ENCODE assay signal across 1 cellular context in the genomic region with DNA sequence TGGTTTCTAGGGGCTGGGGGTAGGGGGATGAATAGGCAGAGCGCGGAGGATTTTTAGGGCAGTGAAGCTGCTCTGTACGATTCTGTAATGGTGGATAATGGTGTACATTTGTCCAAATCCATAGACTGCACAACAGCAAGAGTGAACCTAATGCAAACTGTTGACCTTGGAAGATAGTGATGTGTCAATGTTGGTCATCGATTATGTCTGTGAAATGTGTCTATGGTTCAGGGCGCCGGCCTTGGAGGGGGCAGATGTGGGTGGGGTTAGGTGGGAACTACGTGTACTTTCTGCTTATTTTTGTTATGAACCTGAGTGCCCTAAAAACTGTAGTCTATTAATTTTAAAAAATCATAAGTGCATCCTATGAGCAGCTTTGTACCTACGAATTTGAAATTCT.
TF ChIP-seq lines count a peak whose summit lies in the region.

No MANE protein-coding gene starts in this region.

TF ChIP-seq in HepG2, 621 proteins besides CTCF, POLR2A, EP300 and RAD21 (continued from another document and continues in another):
- no peak for TF ChIP-seq CBX1 (IDR thresholded peaks at IDR 0.05; ENCODE audit: low read depth)
- TF ChIP-seq EHMT2 (IDR thresholded peaks at IDR 0.05; ENCODE audit: borderline replicate concordance, low read depth, low read length) = no peak
- TF ChIP-seq ZNF557 (CRISPR knock-in tag; IDR thresholded peaks at IDR 0.05) = no peak
- no peak for TF ChIP-seq ZNF577 (CRISPR knock-in tag; IDR thresholded peaks at IDR 0.05; ENCODE audit: borderline replicate concordance, low read depth)
- no peak for TF ChIP-seq ZNF251 (CRISPR knock-in tag; IDR thresholded peaks at IDR 0.05)
- TF ChIP-seq, protein P1, sequence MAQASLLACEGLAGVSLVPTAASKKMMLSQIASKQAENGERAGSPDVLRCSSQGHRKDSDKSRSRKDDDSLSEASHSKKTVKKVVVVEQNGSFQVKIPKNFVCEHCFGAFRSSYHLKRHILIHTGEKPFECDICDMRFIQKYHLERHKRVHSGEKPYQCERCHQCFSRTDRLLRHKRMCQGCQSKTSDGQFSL (CRISPR knock-in tag; IDR thresholded peaks at IDR 0.05) = no peak
- TF ChIP-seq, protein P2, sequence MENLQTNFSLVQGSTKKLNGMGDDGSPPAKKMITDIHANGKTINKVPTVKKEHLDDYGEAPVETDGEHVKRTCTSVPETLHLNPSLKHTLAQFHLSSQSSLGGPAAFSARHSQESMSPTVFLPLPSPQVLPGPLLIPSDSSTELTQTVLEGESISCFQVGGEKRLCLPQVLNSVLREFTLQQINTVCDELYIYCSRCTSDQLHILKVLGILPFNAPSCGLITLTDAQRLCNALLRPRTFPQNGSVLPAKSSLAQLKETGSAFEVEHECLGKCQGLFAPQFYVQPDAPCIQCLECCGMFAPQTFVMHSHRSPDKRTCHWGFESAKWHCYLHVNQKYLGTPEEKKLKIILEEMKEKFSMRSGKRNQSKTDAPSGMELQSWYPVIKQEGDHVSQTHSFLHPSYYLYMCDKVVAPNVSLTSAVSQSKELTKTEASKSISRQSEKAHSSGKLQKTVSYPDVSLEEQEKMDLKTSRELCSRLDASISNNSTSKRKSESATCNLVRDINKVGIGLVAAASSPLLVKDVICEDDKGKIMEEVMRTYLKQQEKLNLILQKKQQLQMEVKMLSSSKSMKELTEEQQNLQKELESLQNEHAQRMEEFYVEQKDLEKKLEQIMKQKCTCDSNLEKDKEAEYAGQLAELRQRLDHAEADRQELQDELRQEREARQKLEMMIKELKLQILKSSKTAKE (CRISPR knock-in tag; IDR thresholded peaks at IDR 0.05; ENCODE audit: borderline replicate concordance) = peak; percentile 23; the same call in 1 of the 2 replicates
- peak; percentile 59 for TF ChIP-seq PAXIP1 (CRISPR knock-in tag; conservative IDR thresholded peaks at IDR 0.05)
- TF ChIP-seq SALL1 (CRISPR knock-in tag; IDR thresholded peaks at IDR 0.05) = peak; percentile 74
- TF ChIP-seq ZNF580 (CRISPR knock-in tag; IDR thresholded peaks at IDR 0.05; ENCODE audit: borderline replicate concordance, low read depth) = no peak
- TF ChIP-seq ZNF775 (CRISPR knock-in tag; IDR thresholded peaks at IDR 0.05; ENCODE audit: borderline replicate concordance) = no peak
- no peak for TF ChIP-seq ZBTB42 (CRISPR knock-in tag; IDR thresholded peaks at IDR 0.05)
- no peak for TF ChIP-seq ZNF510 (CRISPR knock-in tag; IDR thresholded peaks at IDR 0.05; ENCODE audit: low read depth)
- TF ChIP-seq, protein P3, sequence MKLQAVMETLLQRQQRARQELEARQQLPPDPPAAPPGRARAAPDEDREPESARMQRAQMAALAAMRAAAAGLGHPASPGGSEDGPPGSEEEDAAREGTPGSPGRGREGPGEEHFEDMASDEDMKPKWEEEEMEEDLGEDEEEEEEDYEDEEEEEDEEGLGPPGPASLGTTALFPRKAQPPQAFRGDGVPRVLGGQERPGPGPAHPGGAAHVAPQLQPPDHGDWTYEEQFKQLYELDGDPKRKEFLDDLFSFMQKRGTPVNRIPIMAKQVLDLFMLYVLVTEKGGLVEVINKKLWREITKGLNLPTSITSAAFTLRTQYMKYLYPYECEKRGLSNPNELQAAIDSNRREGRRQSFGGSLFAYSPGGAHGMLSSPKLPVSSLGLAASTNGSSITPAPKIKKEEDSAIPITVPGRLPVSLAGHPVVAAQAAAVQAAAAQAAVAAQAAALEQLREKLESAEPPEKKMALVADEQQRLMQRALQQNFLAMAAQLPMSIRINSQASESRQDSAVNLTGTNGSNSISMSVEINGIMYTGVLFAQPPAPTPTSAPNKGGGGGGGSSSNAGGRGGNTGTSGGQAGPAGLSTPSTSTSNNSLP (IDR thresholded peaks at IDR 0.05; ENCODE audit: low read depth, low read length) = no peak
- TF ChIP-seq, protein P4, sequence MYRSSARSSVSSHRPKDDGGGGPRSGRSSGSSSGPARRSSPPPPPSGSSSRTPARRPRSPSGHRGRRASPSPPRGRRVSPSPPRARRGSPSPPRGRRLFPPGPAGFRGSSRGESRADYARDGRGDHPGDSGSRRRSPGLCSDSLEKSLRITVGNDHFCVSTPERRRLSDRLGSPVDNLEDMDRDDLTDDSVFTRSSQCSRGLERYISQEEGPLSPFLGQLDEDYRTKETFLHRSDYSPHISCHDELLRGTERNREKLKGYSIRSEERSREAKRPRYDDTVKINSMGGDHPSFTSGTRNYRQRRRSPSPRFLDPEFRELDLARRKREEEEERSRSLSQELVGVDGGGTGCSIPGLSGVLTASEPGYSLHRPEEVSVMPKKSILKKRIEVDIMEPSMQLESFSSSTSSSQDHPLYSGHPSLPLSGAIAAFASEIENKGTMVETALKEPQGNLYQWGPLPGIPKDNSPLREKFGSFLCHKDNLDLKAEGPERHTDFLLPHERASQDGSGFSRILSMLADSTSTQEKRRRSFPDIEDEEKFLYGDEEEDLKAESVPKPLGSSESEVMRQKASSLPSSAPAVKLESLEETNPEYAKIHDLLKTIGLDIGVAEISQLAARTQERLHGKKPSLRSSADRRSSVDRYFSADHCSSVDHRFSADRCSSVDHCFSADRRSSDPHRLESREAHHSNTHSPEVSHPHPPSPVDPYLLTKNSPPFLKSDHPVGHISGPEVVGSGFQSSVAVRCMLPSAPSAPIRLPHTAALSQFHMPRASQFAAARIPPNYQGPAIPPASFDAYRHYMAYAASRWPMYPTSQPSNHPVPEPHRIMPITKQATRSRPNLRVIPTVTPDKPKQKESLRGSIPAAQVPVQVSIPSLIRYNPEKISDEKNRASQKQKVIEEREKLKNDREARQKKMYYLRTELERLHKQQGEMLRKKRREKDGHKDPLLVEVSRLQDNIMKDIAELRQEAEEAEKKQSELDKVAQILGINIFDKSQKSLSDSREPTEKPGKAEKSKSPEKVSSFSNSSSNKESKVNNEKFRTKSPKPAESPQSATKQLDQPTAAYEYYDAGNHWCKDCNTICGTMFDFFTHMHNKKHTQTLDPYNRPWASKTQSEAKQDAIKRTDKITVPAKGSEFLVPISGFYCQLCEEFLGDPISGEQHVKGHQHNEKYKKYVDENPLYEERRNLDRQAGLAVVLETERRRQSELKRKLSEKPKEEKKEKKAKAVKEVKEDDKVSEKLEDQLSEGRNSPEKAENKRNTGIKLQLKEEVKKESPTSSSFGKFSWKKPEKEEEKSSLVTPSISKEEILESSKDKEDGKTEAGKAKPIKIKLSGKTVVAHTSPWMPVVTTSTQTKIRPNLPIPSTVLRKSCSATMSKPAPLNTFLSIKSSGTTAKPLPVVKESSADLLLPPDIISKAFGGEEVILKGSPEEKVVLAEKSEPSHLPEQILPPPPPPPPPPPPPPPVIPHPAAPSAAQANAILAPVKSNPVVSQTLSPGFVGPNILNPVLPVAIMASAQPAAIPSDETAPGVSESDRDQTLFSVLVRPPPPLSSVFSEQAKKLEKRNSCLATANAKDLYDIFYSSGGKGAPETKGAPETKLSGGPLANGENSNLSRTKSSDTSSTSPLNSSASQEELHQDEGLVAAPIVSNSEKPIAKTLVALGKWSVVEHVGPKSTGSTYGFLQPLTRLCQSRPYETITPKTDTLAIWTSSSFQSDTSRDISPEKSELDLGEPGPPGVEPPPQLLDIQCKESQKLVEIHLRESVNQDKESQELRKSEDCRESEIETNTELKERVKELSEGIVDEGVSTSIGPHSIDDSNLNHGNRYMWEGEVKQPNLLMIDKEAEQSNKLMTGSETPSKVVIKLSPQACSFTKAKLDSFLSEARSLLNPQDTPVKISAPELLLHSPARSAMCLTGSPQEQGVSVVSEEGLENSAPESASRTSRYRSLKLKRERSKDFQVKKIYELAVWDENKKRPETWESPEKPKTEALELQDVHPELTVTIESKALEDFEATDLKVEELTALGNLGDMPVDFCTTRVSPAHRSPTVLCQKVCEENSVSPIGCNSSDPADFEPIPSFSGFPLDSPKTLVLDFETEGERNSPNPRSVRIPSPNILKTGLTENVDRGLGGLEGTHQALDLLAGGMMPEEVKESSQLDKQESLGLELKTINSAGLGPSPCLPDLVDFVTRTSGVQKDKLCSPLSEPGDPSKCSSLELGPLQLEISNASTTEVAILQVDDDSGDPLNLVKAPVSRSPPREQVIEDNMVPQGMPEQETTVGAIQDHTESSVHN (CRISPR knock-in tag; IDR thresholded peaks at IDR 0.05) = no peak
- TF ChIP-seq ZNF12 (CRISPR knock-in tag; IDR thresholded peaks at IDR 0.05) = peak; percentile 92
- TF ChIP-seq XBP1 (CRISPR knock-in tag; IDR thresholded peaks at IDR 0.05) = no peak
- no peak for TF ChIP-seq DPF2 (CRISPR knock-in tag; IDR thresholded peaks at IDR 0.05; ENCODE audit: borderline replicate concordance, low read depth)
- no peak for TF ChIP-seq MEIS1 (CRISPR knock-in tag; IDR thresholded peaks at IDR 0.05; ENCODE audit: borderline replicate concordance)
- TF ChIP-seq GATAD2A (CRISPR knock-in tag; IDR thresholded peaks at IDR 0.05) = peak; percentile 57
- no peak for TF ChIP-seq PHF20 (CRISPR knock-in tag; IDR thresholded peaks at IDR 0.05)
- no peak for TF ChIP-seq FOXC1 (CRISPR knock-in tag; IDR thresholded peaks at IDR 0.05; ENCODE audit: borderline replicate concordance)
- peak; percentile 74 for TF ChIP-seq RARA (CRISPR knock-in tag; IDR thresholded peaks at IDR 0.05)
- no peak for TF ChIP-seq THAP9 (CRISPR knock-in tag; IDR thresholded peaks at IDR 0.05; ENCODE audit: borderline replicate concordance)
- TF ChIP-seq MAZ (IDR thresholded peaks at IDR 0.05; ENCODE audit: borderline replicate concordance, low read depth, low read length) = no peak
- no peak for TF ChIP-seq MAZ (CRISPR knock-in tag; IDR thresholded peaks at IDR 0.05; ENCODE audit: low read depth)
- TF ChIP-seq, protein P5, sequence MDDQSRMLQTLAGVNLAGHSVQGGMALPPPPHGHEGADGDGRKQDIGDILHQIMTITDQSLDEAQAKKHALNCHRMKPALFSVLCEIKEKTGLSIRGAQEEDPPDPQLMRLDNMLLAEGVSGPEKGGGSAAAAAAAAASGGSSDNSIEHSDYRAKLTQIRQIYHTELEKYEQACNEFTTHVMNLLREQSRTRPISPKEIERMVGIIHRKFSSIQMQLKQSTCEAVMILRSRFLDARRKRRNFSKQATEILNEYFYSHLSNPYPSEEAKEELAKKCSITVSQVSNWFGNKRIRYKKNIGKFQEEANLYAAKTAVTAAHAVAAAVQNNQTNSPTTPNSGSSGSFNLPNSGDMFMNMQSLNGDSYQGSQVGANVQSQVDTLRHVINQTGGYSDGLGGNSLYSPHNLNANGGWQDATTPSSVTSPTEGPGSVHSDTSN (CRISPR knock-in tag; IDR thresholded peaks at IDR 0.05; ENCODE audit: borderline replicate concordance) = no peak
- TF ChIP-seq SKI (IDR thresholded peaks at IDR 0.05; ENCODE audit: partially characterized antibody) = peak; percentile 88
- TF ChIP-seq ZNF34 (CRISPR knock-in tag; IDR thresholded peaks at IDR 0.05; ENCODE audit: borderline replicate concordance) = no peak
- no peak for TF ChIP-seq DZIP1 (CRISPR knock-in tag; IDR thresholded peaks at IDR 0.05)
- no peak for TF ChIP-seq MEIS2 (CRISPR knock-in tag; IDR thresholded peaks at IDR 0.05)
